ENCODE assay signal across 16 cellular contexts in genomic region chr20:56829788-56830385, GRCh38.
"Had no signal": no experiment of that assay in that cellular context is flagged by ENCODE, and none has a peak within 500 bp of the region (broad histone marks: within the 10 kb centered on the region; RNA-seq: fewer than 3 reads in every experiment).

No MANE protein-coding gene starts in this region.

- H3K9me3 ChIP-seq: gastroesophageal sphincter, prostate gland, transverse colon had no signal

- FAIRE-seq: astrocyte, colon, endothelial cell of umbilical vein had no signal

- H3K4me1 Mint-ChIP-seq: stimulated activated naive B cell treated with anti-CD40 and anti-IgM and Interleukin-4, amounts not matched to agents 10 μg/mL and 1 μg/mL and 100 μg/mL, for 72 hours had no signal

- H3K27ac Mint-ChIP-seq: activated T-helper 1 cell treated with anti-CD3 and anti-CD28 coated beads, Interleukin-12 subunit alpha, Interleukin-12 subunit beta, Interleukin-2, Interleukin-4 antibody, amounts not matched to agents 30 ng/mL and 10 ng/mL and 1 ng/mL, durations not matched to agents 14 hours and 24 hours and 36 hours; naive thymus-derived CD8-positive, alpha-beta T cell; stimulated activated naive B cell treated with anti-CD40 and anti-IgM and Interleukin-4, amounts not matched to agents 10 μg/mL and 1 μg/mL and 100 μg/mL, for 72 hours had no signal

- H3K4me3 ChIP-seq: gastroesophageal sphincter, prostate gland, transverse colon had no signal

- ATAC-seq: gastroesophageal sphincter; left colon; naive thymus-derived CD8-positive, alpha-beta T cell; sciatic nerve; stimulated activated naive B cell treated with anti-CD40 and anti-IgM and Interleukin-4, amounts not matched to agents 10 μg/mL and 1 μg/mL and 100 μg/mL, for 72 hours had no signal

- H3K9me3 Mint-ChIP-seq: activated T-helper 1 cell treated with anti-CD3 and anti-CD28 coated beads, Interleukin-12 subunit alpha, Interleukin-12 subunit beta, Interleukin-2, Interleukin-4 antibody, amounts not matched to agents 30 ng/mL and 10 ng/mL and 1 ng/mL, durations not matched to agents 14 hours and 24 hours and 36 hours had no signal

- H3K4me3 Mint-ChIP-seq: activated T-helper 1 cell treated with anti-CD3 and anti-CD28 coated beads, Interleukin-12 subunit alpha, Interleukin-12 subunit beta, Interleukin-2, Interleukin-4 antibody, amounts not matched to agents 30 ng/mL and 10 ng/mL and 1 ng/mL, durations not matched to agents 14 hours and 24 hours and 36 hours; naive thymus-derived CD8-positive, alpha-beta T cell; stimulated activated naive B cell treated with anti-CD40 and anti-IgM and Interleukin-4, amounts not matched to agents 10 μg/mL and 1 μg/mL and 100 μg/mL, for 72 hours had no signal

- H3K4me1 ChIP-seq: gastroesophageal sphincter, prostate gland had no signal

- DNase-seq: activated CD4-positive, alpha-beta T cell treated with anti-CD3 and anti-CD28 coated beads for 48 hours; activated naive CD4-positive, alpha-beta T cell; left colon; naive thymus-derived CD8-positive, alpha-beta T cell; occipital lobe; stimulated activated CD4-positive, alpha-beta T cell treated with anti-CD3 and anti-CD28 coated beads, Interleukin-2, amount 100 ng/mL, for 24 hours; stimulated activated naive B cell treated with anti-CD40 and anti-IgM and Interleukin-4, amounts not matched to agents 10 μg/mL and 1 μg/mL and 100 μg/mL, for 72 hours; T-helper 9 cell; transverse colon had no signal

- H3K36me3 ChIP-seq: gastroesophageal sphincter, prostate gland, transverse colon had no signal

- H3K36me3 Mint-ChIP-seq: stimulated activated naive B cell treated with anti-CD40 and anti-IgM and Interleukin-4, amounts not matched to agents 10 μg/mL and 1 μg/mL and 100 μg/mL, for 72 hours had no signal

- H3K27ac ChIP-seq: gastroesophageal sphincter, prostate gland, transverse colon had no signal
